In the genomic region with DNA sequence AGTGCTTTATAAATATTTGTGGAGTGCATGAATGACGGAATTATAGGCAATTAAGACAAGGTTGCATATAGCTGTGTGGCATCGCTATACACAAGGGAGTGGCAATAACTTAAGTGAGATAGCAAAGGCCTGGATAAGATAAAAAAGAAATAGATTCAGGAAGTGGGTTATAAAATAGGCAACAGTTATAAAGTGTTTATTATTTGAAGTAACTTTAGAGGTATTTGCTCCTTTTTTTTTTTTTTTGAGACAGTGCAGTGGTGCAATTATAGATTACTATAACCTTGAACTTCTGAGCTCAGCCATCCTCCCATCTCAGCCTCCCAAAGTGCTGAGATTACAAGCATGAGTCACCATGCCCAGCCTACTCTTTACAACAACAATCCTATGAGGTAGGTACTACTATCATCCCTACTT, we compare ENCODE assay signal across 1 cellular context.
TF ChIP-seq lines count a peak whose summit lies in the region.

No MANE protein-coding gene starts in this region.

TF ChIP-seq in HEK293, 187 proteins besides CTCF, POLR2A, EP300 and RAD21 (continued from another document):
- TF ChIP-seq INSM2 (tag by site-specific recombination; IDR thresholded peaks at IDR 0.05) (peak; percentile 26; the same call in 1 of the 2 replicates), ZNF398 (tag by site-specific recombination; IDR thresholded peaks at IDR 0.05) (0 out of 2 replicates have a peak, but pooled peaks have one; percentile 16), ZNF654 (tag by site-specific recombination; IDR thresholded peaks at IDR 0.05; ENCODE audit: low read depth) (0 out of 2 replicates have a peak, but pooled peaks have one; percentile 10), WT1 (tag by site-specific recombination; IDR thresholded peaks at IDR 0.05) (peak; percentile 92), ZXDB (tag by site-specific recombination; IDR thresholded peaks at IDR 0.05) (peak; percentile 74), ZNF639 (tag by site-specific recombination; IDR thresholded peaks at IDR 0.05) (0 out of 2 replicates have a peak, but pooled peaks have one; percentile 16), HOXC10 (CRISPR knock-in tag; IDR thresholded peaks at IDR 0.05) (no peak)
